20 cellular contexts compared by ENCODE assay signal in genomic region chr1:3116560-3116959, GRCh38. TPM values are rescaled to one million over a fixed set of nuclear protein-coding genes. Genes with fewer than 3 reads are reported as not detected.
A peak's percentile ranks its signal among the peaks of the same experiment; 100 is the strongest.
DNase-seq lines count a peak whose midpoint lies in the region; ATAC-seq, FAIRE-seq and TF ChIP-seq lines count a peak whose summit lies in the region.
"Had no signal": no experiment of that assay in that cellular context is flagged by ENCODE, and none has a peak within 500 bp of the region (broad histone marks: within the 10 kb centered on the region; RNA-seq: fewer than 3 reads in every experiment).

No MANE protein-coding gene starts in this region.

- H4K91ac ChIP-seq in H1 (replicated peaks; ENCODE audit: insufficient read length, low read length): no peak overlapping the region

- ATAC-seq in aorta (ENCODE audit: low FRiP score): no peak
- no peak for ATAC-seq in body of pancreas
- ATAC-seq: A549, GM23338 had no signal

- 98% methylated on average over 9 of the region's 13 CpGs; no CpG with 5 or more reads in 1 of the 2 experiments for WGBS in H1 (ENCODE audit: extremely low coverage in 1 of 2, insufficient coverage in 1 of 2, insufficient read length in 1 of 2, insufficient replicate concordance in 2 of 2, low coverage in 1 of 2, low lambda C conversion rate in 2 of 2, missing lambda C conversion rate in 1 of 2), 2 experiments
- WGBS in aorta, 2 donors: 33 to 35% methylated on average over 12 to 13 of the region's 13 CpGs
- WGBS in body of pancreas, 2 donors: 84% methylated on average over 6 to 13 of the region's 13 CpGs

- no peaks in the 10 kb centered on the region for H3K27me3 Mint-ChIP-seq in brain
- H3K27me3 Mint-ChIP-seq in progenitor cell of endocrine pancreas: no peaks in the 10 kb centered on the region
- H3K27me3 Mint-ChIP-seq in T-helper 2 cell treated with Interferon-gamma antibody and Interleukin-4, amounts not matched to agents 5 μg/mL and 100 μg/mL, for 36 hours (ENCODE audit: low read depth): no peaks in the 10 kb centered on the region
- H3K27me3 Mint-ChIP-seq: CD4-positive, alpha-beta memory T cell had no signal

- no peak overlapping the region for H2AFZ ChIP-seq in H1 (ENCODE audit: low read length)
- H2AFZ ChIP-seq: GM23338 had no signal

- no peak for FAIRE-seq in H1 (lab: Jason Lieb, UNC)
- FAIRE-seq: A549, D721Med, G401.6, GM12891 had no signal

- H3K14ac ChIP-seq in H1 (ENCODE audit: insufficient read length): no peak overlapping the region

- DNase-seq in H1 (ENCODE audit: low read depth in 1 of 2, low spot score in 2 of 2) (no peak), progenitor cell of endocrine pancreas (ENCODE audit: low spot score, unreplicated experiment) (no peak), aorta (no peak), UCSD-AML1 (lab: John Stamatoyannopoulos, UW; ENCODE audit: unreplicated experiment) (no peak), body of pancreas (no peak)
- no peak for DNase-seq in T-helper 2 cell treated with Interferon-gamma antibody and Interleukin-4, amounts not matched to agents 5 μg/mL and 100 μg/mL, for 36 hours (ENCODE audit: low spot score)
- DNase-seq: BE2C; CD4-positive, alpha-beta memory T cell; DMS153; DMS79 treated with DMSO at 0.1 percent for 48 hours; EL; H9; IMR-90 had no signal

- no peak overlapping the region for H4K5ac ChIP-seq in H1 (ENCODE audit: insufficient read length, low read depth, low read length)

- no peak overlapping the region for H3K27ac ChIP-seq in H1 (ENCODE audit: low read depth, low read length)
- peak overlapping the region; percentile 34 to 44 for H3K27ac ChIP-seq in aorta (ENCODE audit: low read depth in 1 of 2, low read length in 2 of 2)
- peak overlapping the region in 2 of 4 donors; percentile 73 to 74 for H3K27ac ChIP-seq in body of pancreas
- H3K27ac ChIP-seq: A549, C4-2B had no signal

- no peak overlapping the region for H3K4me3 ChIP-seq in H1 (ENCODE audit: extremely low read depth in 1 of 4, insufficient read depth in 2 of 4, low read depth in 3 of 4, low read length in 4 of 4)
- no peak overlapping the region for H3K4me3 ChIP-seq in aorta (ENCODE audit: low read length in 2 of 2)
- no peak overlapping the region for H3K4me3 ChIP-seq in body of pancreas
- H3K4me3 ChIP-seq: A549, GM23338 had no signal

- H3K4me2 ChIP-seq in H1 (ENCODE audit: insufficient read depth in 1 of 2, low read depth in 2 of 2, low read length in 2 of 2): no peak overlapping the region
- H3K4me2 ChIP-seq: A549, GM23338 had no signal

- peaks cover 0 to 6% of the 10 kb centered on the region in 2 experiments for H4K20me1 ChIP-seq in H1 (replicated peaks in 1 of 2; ENCODE audit: control insufficient read depth in 1 of 2, insufficient read depth in 2 of 2, low read length in 2 of 2)

- H3K27ac Mint-ChIP-seq in brain (peak overlapping the region; percentile 44 to 93 (median 82)), progenitor cell of endocrine pancreas (peak overlapping the region; percentile 91)
- no peak overlapping the region for H3K27ac Mint-ChIP-seq in T-helper 2 cell treated with Interferon-gamma antibody and Interleukin-4, amounts not matched to agents 5 μg/mL and 100 μg/mL, for 36 hours
- H3K27ac Mint-ChIP-seq: CD4-positive, alpha-beta memory T cell; GM23338 had no signal

- no peak overlapping the region for H2BK120ac ChIP-seq in H1 (replicated peaks; ENCODE audit: low read depth, low read length)

- intact Hi-C loops in aorta (cut with DNase I) (no loop called here), body of pancreas (cut with DNase I) (no loop called here)

- H2BK5ac ChIP-seq in H1 (ENCODE audit: low read depth, low read length): no peak overlapping the region

- H3K9me3 ChIP-seq in H1 (ENCODE audit: insufficient read depth in 2 of 2, low read depth in 1 of 2, low read length in 1 of 2) (peaks cover 0 to 2% of the 10 kb centered on the region in 2 experiments; a peak in 2 of 4 replicates), aorta (ENCODE audit: control insufficient read depth, low read length) (no peaks in the 10 kb centered on the region), body of pancreas (no peaks in the 10 kb centered on the region)
- H3K9me3 ChIP-seq: A549, BE2C had no signal

- no peak overlapping the region for H2BK20ac ChIP-seq in H1 (ENCODE audit: low read length)

- H3K4me1 ChIP-seq in H1 (replicated peaks in 1 of 4; ENCODE audit: control insufficient read depth in 3 of 4, insufficient read depth in 4 of 4, low read length in 3 of 4) (no peaks in the 10 kb centered on the region; a peak in 2 of 7 replicates), aorta (ENCODE audit: control insufficient read depth in 1 of 2, insufficient read depth in 2 of 2, low read length in 2 of 2) (peaks cover 3 to 5% of the 10 kb centered on the region in 2 donors), body of pancreas (peaks cover 65% of the 10 kb centered on the region)
- H3K4me1 ChIP-seq: A549, BE2C had no signal

- no peaks in the 10 kb centered on the region for H3K36me3 ChIP-seq in H1 (ENCODE audit: control insufficient read depth in 2 of 4, insufficient read depth in 4 of 4, low read length in 3 of 4)
- no peaks in the 10 kb centered on the region for H3K36me3 ChIP-seq in aorta (ENCODE audit: control insufficient read depth in 1 of 2, insufficient read depth in 2 of 2, low read length in 1 of 2)
- H3K36me3 ChIP-seq in body of pancreas (replicated peaks in 1 of 2; ENCODE audit: insufficient read depth in 1 of 2, low read depth in 2 of 2): no peaks in the 10 kb centered on the region
- H3K36me3 ChIP-seq: BE2C had no signal

- TF ChIP-seq POLR2A in H1 (IDR thresholded peaks at IDR 0.05; ENCODE audit: control extremely low read depth in 1 of 2, low read depth in 2 of 2, low read length in 2 of 2) (no peak), body of pancreas (IDR thresholded peaks at IDR 0.05) (no peak)

- TF ChIP-seq EP300 in H1 (IDR thresholded peaks at IDR 0.05; ENCODE audit: borderline replicate concordance in 1 of 2, low read depth in 2 of 2, low read length in 2 of 2): no peak

- H3K4ac ChIP-seq in H1 (replicated peaks; ENCODE audit: insufficient read length, low read depth, low read length): no peak overlapping the region

- no peak overlapping the region for H3K56ac ChIP-seq in H1 (replicated peaks; ENCODE audit: insufficient read length, low read depth, low read length)

- H4K8ac ChIP-seq in H1 (ENCODE audit: extremely low read depth, insufficient read depth, low read length): peak overlapping the region; percentile 17; the same call in 1 of the 2 replicates

- no peaks in the 10 kb centered on the region for H3K79me2 ChIP-seq in H1 (ENCODE audit: control insufficient read depth in 1 of 2, insufficient read depth in 2 of 2, low read length in 2 of 2)

- no peaks in the 10 kb centered on the region for H3K23me2 ChIP-seq in H1 (ENCODE audit: low read depth, low read length)

- H3K36me3 Mint-ChIP-seq in brain: no peaks in the 10 kb centered on the region
- H3K36me3 Mint-ChIP-seq in progenitor cell of endocrine pancreas (ENCODE audit: insufficient read depth): no peaks in the 10 kb centered on the region
- no peaks in the 10 kb centered on the region for H3K36me3 Mint-ChIP-seq in T-helper 2 cell treated with Interferon-gamma antibody and Interleukin-4, amounts not matched to agents 5 μg/mL and 100 μg/mL, for 36 hours (ENCODE audit: low read depth)
- H3K36me3 Mint-ChIP-seq: CD4-positive, alpha-beta memory T cell had no signal

- TF ChIP-seq RAD21 in H1 (IDR thresholded peaks at IDR 0.05 in 1 of 2, conservative IDR thresholded peaks at IDR 0.05 in 1 of 2; ENCODE audit: low read depth in 2 of 2, low read length in 2 of 2): no peak

- H2BK12ac ChIP-seq in H1 (ENCODE audit: low read depth, low read length): no peak overlapping the region

- peaks cover 4% of the 10 kb centered on the region for H3K79me1 ChIP-seq in H1 (ENCODE audit: low read depth, low read length)

- CTCF ChIA-PET in H1 (lab: Charles Lee; ENCODE audit: partially characterized antibody): interaction anchor here (1.0 to 1.5 kb wide), 3 partner anchors 8 to 80 kb away, joined by 3 read pairs; no protein-coding TSS in a partner anchor

- H3K27me3 ChIP-seq in H1 (replicated peaks in 1 of 4; ENCODE audit: control insufficient read depth in 3 of 4, extremely low read depth in 1 of 4, insufficient read depth in 3 of 4, low read length in 3 of 4): peaks cover 0 to under 1% (median 0%) of the 10 kb centered on the region in 4 experiments; a peak in 1 of 7 replicates
- H3K27me3 ChIP-seq in aorta (ENCODE audit: control insufficient read depth in 1 of 2, insufficient read depth in 2 of 2, low read length in 1 of 2): no peaks in the 10 kb centered on the region
- no peaks in the 10 kb centered on the region for H3K27me3 ChIP-seq in body of pancreas
- H3K27me3 ChIP-seq: BE2C had no signal

- H3K23ac ChIP-seq in H1 (ENCODE audit: insufficient read length): no peak overlapping the region

- TF ChIP-seq CTCF in brain (conservative IDR thresholded peaks at IDR 0.05): no peak
- no peak for TF ChIP-seq CTCF in H1 (IDR thresholded peaks at IDR 0.05; ENCODE audit: control extremely low read depth in 1 of 3, insufficient read depth in 1 of 3, low read depth in 1 of 3, low read length in 3 of 3)
- no peak for TF ChIP-seq CTCF in progenitor cell of endocrine pancreas (IDR thresholded peaks at IDR 0.05; ENCODE audit: unreplicated experiment)
- no peak for TF ChIP-seq CTCF in body of pancreas (IDR thresholded peaks at IDR 0.05)

- H3K4me1 Mint-ChIP-seq in brain: peaks cover 81% of the 10 kb centered on the region
- peaks cover 61% of the 10 kb centered on the region for H3K4me1 Mint-ChIP-seq in progenitor cell of endocrine pancreas (ENCODE audit: low read depth)
- H3K4me1 Mint-ChIP-seq in T-helper 2 cell treated with Interferon-gamma antibody and Interleukin-4, amounts not matched to agents 5 μg/mL and 100 μg/mL, for 36 hours (ENCODE audit: low read depth): no peaks in the 10 kb centered on the region
- H3K4me1 Mint-ChIP-seq: CD4-positive, alpha-beta memory T cell had no signal

- H2BK15ac ChIP-seq in H1 (ENCODE audit: low read length): no peak overlapping the region

- no peak overlapping the region for H3K9ac ChIP-seq in H1 (replicated peaks in 1 of 4; ENCODE audit: extremely low read depth in 1 of 4, low read depth in 3 of 4, low read length in 3 of 4)

- no peak overlapping the region for H3K18ac ChIP-seq in H1 (ENCODE audit: extremely low read depth, low read length)

- POLR2A ChIA-PET in H1 (lab: Charles Lee; ENCODE audit: partially characterized antibody): no interaction called here

- H3K4me3 Mint-ChIP-seq in brain (no peak overlapping the region), progenitor cell of endocrine pancreas (ENCODE audit: low read depth) (no peak overlapping the region)
- H3K4me3 Mint-ChIP-seq in T-helper 2 cell treated with Interferon-gamma antibody and Interleukin-4, amounts not matched to agents 5 μg/mL and 100 μg/mL, for 36 hours: no peak overlapping the region
- H3K4me3 Mint-ChIP-seq: CD4-positive, alpha-beta memory T cell; GM23338; H9 had no signal

- no peak overlapping the region for H2AK5ac ChIP-seq in H1 (ENCODE audit: low read depth, low read length)

- H3K9me3 Mint-ChIP-seq in brain (no peaks in the 10 kb centered on the region), progenitor cell of endocrine pancreas (ENCODE audit: low read depth) (no peaks in the 10 kb centered on the region)
- no peaks in the 10 kb centered on the region for H3K9me3 Mint-ChIP-seq in T-helper 2 cell treated with Interferon-gamma antibody and Interleukin-4, amounts not matched to agents 5 μg/mL and 100 μg/mL, for 36 hours
- H3K9me3 Mint-ChIP-seq: GM23338 had no signal

RNA-seq across cellular contexts. Expression of gene PRDM16, which starts 47.6 kb away (rescaled TPM):
- polyA plus RNA-seq in brain (ENCODE audit: insufficient read depth, low read depth, low replicate concordance) (2.4 TPM), H1 (2011; rRNA removed) (0.38 and 0.39 TPM in 2 replicates), aorta (10 to 100 TPM in 1 of 2 donors, 1 to 10 TPM in 1; 5.0 to 21.1 TPM)
- total RNA-seq in H1 (2021; fragmentation: NEBNext Ultra II Directional; extraction: Animal tissue kit (Norgen Biotek cat#: 25700)): 0.43 and 0.46 TPM in 2 replicates
- 0.54 TPM for polyA plus RNA-seq in H1 (2011; cell fraction: cytosol; rRNA removed)
- 1.1 TPM for polyA plus RNA-seq in H1 (2011; cell fraction: nucleus; rRNA removed)
- 0.25 to 0.69 TPM (median 0.53 TPM) in 4 replicates for polyA plus RNA-seq in H1 (2012, experiment 1 of 2)
- polyA plus RNA-seq in H1 (2012, experiment 2 of 2): 0.14 TPM
- polyA plus RNA-seq in H1 (2013, experiment 1 of 2): 0.18 TPM
- polyA plus RNA-seq in H1 (2013, experiment 2 of 2): 0.26 TPM
- 0.13 and 0.24 TPM in 2 replicates for polyA minus RNA-seq in H1 (2011; rRNA and poly(A)+ RNA removed)
- polyA minus RNA-seq in H1 (2011; cell fraction: cytosol; rRNA and poly(A)+ RNA removed): 0.15 TPM
- polyA minus RNA-seq in H1 (2011; cell fraction: nucleus; rRNA and poly(A)+ RNA removed): 1.2 TPM
- total RNA-seq in progenitor cell of endocrine pancreas (68.7 and 69.1 TPM in 2 replicates), aorta (10 to 100 TPM; 61.9 to 80.7 TPM), body of pancreas (10 to 100 TPM; 15.2 to 16.6 TPM)
- total RNA-seq: CD4-positive, alpha-beta memory T cell; IMR-90 had no signal
- polyA plus RNA-seq: CD4-positive, alpha-beta memory T cell had no signal

Comparison
In these comparisons a context has a peak if more than half of its experiments do, and no peak if none do; other contexts are left out.
1. RNA of gene PRDM16, which starts 47.6 kb away (total RNA-seq): 61.9 to 80.7 TPM in aorta, 68.7 to 69.1 TPM in progenitor cell of endocrine pancreas and 15.2 to 16.6 TPM in body of pancreas; 0.43 to 0.46 TPM in H1; every median in the first group is over 10 times any median in the second.